In the genomic region with DNA sequence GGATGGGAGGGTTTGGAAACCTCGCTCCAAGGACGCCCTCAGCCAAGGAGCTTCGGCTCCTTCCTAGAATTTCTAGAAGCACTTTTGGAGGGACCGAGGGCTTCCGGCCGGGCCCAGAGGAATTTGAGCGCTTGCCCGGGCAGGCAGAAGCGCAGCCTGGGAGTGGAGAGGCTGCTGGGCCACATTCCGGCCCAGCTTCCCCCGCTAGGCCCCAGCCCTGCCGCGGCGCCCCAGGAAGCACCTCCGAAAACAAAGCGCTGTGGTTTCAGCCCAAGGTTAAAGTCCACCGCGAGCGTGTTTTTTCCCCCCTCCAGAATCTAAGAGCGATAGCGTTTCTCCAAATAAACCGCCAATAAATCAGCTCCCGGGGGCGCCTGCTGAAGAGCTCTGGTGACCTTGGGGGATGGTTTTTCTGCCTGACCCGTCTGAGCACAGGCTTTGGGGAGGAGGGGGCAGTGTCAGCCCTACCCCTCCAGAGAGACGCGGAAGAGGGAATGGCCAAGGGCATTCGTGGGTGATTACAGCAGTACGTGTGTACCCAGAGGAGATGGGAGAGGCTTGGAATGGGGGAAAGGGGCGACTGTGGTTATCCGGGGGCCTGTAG, we compare ENCODE assay signal across 2 cellular contexts.
TF ChIP-seq lines count a peak whose summit lies in the region.

No MANE protein-coding gene starts in this region.

TF ChIP-seq in SK-N-SH, 30 proteins besides CTCF, POLR2A, EP300 and RAD21 (continued from another document):
- peak; percentile 12; the same call in 1 of the 2 replicates for TF ChIP-seq GATA2 (CRISPR knock-in tag; IDR thresholded peaks at IDR 0.05)

TF ChIP-seq in SK-N-SH treated with all-trans-retinoic acid at 6 μM for 48 hours, 23 proteins besides CTCF, POLR2A, EP300 and RAD21 (continued from another document):
- TF ChIP-seq, protein P1, sequence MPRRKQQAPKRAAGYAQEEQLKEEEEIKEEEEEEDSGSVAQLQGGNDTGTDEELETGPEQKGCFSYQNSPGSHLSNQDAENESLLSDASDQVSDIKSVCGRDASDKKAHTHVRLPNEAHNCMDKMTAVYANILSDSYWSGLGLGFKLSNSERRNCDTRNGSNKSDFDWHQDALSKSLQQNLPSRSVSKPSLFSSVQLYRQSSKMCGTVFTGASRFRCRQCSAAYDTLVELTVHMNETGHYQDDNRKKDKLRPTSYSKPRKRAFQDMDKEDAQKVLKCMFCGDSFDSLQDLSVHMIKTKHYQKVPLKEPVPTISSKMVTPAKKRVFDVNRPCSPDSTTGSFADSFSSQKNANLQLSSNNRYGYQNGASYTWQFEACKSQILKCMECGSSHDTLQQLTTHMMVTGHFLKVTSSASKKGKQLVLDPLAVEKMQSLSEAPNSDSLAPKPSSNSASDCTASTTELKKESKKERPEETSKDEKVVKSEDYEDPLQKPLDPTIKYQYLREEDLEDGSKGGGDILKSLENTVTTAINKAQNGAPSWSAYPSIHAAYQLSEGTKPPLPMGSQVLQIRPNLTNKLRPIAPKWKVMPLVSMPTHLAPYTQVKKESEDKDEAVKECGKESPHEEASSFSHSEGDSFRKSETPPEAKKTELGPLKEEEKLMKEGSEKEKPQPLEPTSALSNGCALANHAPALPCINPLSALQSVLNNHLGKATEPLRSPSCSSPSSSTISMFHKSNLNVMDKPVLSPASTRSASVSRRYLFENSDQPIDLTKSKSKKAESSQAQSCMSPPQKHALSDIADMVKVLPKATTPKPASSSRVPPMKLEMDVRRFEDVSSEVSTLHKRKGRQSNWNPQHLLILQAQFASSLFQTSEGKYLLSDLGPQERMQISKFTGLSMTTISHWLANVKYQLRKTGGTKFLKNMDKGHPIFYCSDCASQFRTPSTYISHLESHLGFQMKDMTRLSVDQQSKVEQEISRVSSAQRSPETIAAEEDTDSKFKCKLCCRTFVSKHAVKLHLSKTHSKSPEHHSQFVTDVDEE (CRISPR knock-in tag; IDR thresholded peaks at IDR 0.05), result no peak
- TF ChIP-seq ARNTL (CRISPR knock-in tag; IDR thresholded peaks at IDR 0.05; ENCODE audit: borderline replicate concordance, low read depth) (no peak), CSDC2 (CRISPR knock-in tag; IDR thresholded peaks at IDR 0.05) (no peak), ZC3H10 (CRISPR knock-in tag; IDR thresholded peaks at IDR 0.05) (no peak), TCF4 (CRISPR knock-in tag; IDR thresholded peaks at IDR 0.05; ENCODE audit: borderline replicate concordance) (no peak), GLIS3 (CRISPR knock-in tag; IDR thresholded peaks at IDR 0.05) (no peak), TOX (CRISPR knock-in tag; IDR thresholded peaks at IDR 0.05; ENCODE audit: borderline replicate concordance) (no peak), ZFP30 (CRISPR knock-in tag; IDR thresholded peaks at IDR 0.05) (no peak), ZNF565 (CRISPR knock-in tag; conservative IDR thresholded peaks at IDR 0.05; ENCODE audit: low read depth) (no peak), PPARA (CRISPR knock-in tag; IDR thresholded peaks at IDR 0.05; ENCODE audit: borderline replicate concordance) (no peak), ZNF70 (CRISPR knock-in tag; IDR thresholded peaks at IDR 0.05) (no peak)
- TF ChIP-seq, protein P2, sequence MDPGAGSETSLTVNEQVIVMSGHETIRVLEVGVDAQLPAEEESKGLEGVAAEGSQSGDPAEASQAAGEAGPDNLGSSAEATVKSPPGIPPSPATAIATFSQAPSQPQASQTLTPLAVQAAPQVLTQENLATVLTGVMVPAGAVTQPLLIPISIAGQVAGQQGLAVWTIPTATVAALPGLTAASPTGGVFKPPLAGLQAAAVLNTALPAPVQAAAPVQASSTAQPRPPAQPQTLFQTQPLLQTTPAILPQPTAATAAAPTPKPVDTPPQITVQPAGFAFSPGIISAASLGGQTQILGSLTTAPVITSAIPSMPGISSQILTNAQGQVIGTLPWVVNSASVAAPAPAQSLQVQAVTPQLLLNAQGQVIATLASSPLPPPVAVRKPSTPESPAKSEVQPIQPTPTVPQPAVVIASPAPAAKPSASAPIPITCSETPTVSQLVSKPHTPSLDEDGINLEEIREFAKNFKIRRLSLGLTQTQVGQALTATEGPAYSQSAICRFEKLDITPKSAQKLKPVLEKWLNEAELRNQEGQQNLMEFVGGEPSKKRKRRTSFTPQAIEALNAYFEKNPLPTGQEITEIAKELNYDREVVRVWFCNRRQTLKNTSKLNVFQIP (CRISPR knock-in tag; IDR thresholded peaks at IDR 0.05; ENCODE audit: borderline replicate concordance, low read depth), result no peak
- TF ChIP-seq, protein P3, sequence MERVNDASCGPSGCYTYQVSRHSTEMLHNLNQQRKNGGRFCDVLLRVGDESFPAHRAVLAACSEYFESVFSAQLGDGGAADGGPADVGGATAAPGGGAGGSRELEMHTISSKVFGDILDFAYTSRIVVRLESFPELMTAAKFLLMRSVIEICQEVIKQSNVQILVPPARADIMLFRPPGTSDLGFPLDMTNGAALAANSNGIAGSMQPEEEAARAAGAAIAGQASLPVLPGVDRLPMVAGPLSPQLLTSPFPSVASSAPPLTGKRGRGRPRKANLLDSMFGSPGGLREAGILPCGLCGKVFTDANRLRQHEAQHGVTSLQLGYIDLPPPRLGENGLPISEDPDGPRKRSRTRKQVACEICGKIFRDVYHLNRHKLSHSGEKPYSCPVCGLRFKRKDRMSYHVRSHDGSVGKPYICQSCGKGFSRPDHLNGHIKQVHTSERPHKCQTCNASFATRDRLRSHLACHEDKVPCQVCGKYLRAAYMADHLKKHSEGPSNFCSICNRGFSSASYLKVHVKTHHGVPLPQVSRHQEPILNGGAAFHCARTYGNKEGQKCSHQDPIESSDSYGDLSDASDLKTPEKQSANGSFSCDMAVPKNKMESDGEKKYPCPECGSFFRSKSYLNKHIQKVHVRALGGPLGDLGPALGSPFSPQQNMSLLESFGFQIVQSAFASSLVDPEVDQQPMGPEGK (CRISPR knock-in tag; IDR thresholded peaks at IDR 0.05; ENCODE audit: borderline replicate concordance), result no peak
- TF ChIP-seq, protein P4, sequence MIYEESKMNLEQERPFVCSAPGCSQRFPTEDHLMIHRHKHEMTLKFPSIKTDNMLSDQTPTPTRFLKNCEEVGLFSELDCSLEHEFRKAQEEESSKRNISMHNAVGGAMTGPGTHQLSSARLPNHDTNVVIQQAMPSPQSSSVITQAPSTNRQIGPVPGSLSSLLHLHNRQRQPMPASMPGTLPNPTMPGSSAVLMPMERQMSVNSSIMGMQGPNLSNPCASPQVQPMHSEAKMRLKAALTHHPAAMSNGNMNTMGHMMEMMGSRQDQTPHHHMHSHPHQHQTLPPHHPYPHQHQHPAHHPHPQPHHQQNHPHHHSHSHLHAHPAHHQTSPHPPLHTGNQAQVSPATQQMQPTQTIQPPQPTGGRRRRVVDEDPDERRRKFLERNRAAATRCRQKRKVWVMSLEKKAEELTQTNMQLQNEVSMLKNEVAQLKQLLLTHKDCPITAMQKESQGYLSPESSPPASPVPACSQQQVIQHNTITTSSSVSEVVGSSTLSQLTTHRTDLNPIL (CRISPR knock-in tag; IDR thresholded peaks at IDR 0.05; ENCODE audit: low read depth), result no peak
- TF ChIP-seq, protein P5, sequence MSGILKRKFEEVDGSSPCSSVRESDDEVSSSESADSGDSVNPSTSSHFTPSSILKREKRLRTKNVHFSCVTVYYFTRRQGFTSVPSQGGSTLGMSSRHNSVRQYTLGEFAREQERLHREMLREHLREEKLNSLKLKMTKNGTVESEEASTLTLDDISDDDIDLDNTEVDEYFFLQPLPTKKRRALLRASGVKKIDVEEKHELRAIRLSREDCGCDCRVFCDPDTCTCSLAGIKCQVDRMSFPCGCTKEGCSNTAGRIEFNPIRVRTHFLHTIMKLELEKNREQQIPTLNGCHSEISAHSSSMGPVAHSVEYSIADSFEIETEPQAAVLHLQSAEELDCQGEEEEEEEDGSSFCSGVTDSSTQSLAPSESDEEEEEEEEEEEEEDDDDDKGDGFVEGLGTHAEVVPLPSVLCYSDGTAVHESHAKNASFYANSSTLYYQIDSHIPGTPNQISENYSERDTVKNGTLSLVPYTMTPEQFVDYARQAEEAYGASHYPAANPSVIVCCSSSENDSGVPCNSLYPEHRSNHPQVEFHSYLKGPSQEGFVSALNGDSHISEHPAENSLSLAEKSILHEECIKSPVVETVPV (CRISPR knock-in tag; IDR thresholded peaks at IDR 0.05), result no peak
TF ChIP-seq in SK-N-SH treated with all-trans-retinoic acid at 6 μM for 48 hours: peak in this region for 0.
